ENCODE assay signal across 1 cellular context in the genomic region with DNA sequence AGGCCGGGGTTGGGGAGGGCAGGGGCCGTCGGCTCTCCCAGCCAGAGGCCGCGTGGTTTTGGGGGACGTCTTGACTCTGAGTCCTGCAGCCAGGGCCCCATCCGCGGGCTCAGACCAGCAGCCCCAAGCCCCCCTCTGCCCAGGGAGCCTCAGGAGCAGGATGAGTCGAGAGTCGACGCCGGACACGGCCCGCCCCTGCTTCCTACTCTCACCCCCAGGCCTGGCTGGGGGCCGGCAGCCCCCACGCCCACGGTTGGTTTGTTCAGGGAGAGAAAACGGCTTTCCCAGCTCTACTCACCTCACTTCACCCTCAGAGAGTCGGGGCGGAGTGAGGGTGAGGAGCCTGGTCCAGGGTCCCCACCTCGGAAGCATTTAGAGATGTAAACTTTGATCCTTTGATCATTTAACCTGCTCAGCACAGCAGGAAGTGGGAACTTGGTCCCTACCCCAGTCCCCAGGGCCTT.
TF ChIP-seq lines count a peak whose summit lies in the region.

No MANE protein-coding gene starts in this region.

TF ChIP-seq in HepG2, 621 proteins besides CTCF, POLR2A, EP300 and RAD21 (continued from another document and continues in another):
- TF ChIP-seq, protein P1, sequence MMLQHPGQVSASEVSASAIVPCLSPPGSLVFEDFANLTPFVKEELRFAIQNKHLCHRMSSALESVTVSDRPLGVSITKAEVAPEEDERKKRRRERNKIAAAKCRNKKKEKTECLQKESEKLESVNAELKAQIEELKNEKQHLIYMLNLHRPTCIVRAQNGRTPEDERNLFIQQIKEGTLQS (CRISPR knock-in tag; IDR thresholded peaks at IDR 0.05): no peak
- no peak for TF ChIP-seq REL (CRISPR knock-in tag; conservative IDR thresholded peaks at IDR 0.05)
- TF ChIP-seq, protein P2, sequence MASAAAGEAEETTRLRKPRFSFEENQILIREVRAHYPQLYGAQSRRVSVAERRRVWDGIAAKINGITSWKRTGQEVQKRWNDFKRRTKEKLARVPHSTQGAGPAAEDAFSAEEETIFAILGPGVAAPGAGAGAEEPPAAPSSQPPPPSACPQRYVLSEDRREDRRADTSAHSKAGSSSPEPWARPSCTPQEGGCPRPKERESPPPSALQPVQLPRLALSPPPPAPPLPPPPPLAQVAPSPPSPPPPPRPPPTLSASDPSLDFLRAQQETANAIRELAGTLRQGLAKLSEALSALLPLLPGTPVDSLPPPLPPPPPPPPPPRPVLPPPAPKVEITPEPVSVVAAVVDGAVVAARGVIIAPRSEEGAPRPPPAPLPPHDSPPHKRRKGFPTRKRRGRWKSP (CRISPR knock-in tag; IDR thresholded peaks at IDR 0.05): no peak
- TF ChIP-seq, protein P3, sequence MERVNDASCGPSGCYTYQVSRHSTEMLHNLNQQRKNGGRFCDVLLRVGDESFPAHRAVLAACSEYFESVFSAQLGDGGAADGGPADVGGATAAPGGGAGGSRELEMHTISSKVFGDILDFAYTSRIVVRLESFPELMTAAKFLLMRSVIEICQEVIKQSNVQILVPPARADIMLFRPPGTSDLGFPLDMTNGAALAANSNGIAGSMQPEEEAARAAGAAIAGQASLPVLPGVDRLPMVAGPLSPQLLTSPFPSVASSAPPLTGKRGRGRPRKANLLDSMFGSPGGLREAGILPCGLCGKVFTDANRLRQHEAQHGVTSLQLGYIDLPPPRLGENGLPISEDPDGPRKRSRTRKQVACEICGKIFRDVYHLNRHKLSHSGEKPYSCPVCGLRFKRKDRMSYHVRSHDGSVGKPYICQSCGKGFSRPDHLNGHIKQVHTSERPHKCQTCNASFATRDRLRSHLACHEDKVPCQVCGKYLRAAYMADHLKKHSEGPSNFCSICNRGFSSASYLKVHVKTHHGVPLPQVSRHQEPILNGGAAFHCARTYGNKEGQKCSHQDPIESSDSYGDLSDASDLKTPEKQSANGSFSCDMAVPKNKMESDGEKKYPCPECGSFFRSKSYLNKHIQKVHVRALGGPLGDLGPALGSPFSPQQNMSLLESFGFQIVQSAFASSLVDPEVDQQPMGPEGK (CRISPR knock-in tag; IDR thresholded peaks at IDR 0.05): peak; percentile 92
- no peak for TF ChIP-seq SMARCE1 (IDR thresholded peaks at IDR 0.05; ENCODE audit: borderline replicate concordance)
- no peak for TF ChIP-seq ZC3H13 (CRISPR knock-in tag; IDR thresholded peaks at IDR 0.05)
- TF ChIP-seq ZNF343 (CRISPR knock-in tag; IDR thresholded peaks at IDR 0.05): no peak
- TF ChIP-seq TGIF2 (CRISPR knock-in tag; IDR thresholded peaks at IDR 0.05): no peak
- no peak for TF ChIP-seq ZNF446 (CRISPR knock-in tag; IDR thresholded peaks at IDR 0.05)
- TF ChIP-seq MED13 (CRISPR knock-in tag; IDR thresholded peaks at IDR 0.05): no peak
- no peak for TF ChIP-seq BRD4 (CRISPR knock-in tag; IDR thresholded peaks at IDR 0.05)
- TF ChIP-seq, protein P4, sequence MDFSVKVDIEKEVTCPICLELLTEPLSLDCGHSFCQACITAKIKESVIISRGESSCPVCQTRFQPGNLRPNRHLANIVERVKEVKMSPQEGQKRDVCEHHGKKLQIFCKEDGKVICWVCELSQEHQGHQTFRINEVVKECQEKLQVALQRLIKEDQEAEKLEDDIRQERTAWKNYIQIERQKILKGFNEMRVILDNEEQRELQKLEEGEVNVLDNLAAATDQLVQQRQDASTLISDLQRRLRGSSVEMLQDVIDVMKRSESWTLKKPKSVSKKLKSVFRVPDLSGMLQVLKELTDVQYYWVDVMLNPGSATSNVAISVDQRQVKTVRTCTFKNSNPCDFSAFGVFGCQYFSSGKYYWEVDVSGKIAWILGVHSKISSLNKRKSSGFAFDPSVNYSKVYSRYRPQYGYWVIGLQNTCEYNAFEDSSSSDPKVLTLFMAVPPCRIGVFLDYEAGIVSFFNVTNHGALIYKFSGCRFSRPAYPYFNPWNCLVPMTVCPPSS (IDR thresholded peaks at IDR 0.05): no peak
- TF ChIP-seq, protein P5, sequence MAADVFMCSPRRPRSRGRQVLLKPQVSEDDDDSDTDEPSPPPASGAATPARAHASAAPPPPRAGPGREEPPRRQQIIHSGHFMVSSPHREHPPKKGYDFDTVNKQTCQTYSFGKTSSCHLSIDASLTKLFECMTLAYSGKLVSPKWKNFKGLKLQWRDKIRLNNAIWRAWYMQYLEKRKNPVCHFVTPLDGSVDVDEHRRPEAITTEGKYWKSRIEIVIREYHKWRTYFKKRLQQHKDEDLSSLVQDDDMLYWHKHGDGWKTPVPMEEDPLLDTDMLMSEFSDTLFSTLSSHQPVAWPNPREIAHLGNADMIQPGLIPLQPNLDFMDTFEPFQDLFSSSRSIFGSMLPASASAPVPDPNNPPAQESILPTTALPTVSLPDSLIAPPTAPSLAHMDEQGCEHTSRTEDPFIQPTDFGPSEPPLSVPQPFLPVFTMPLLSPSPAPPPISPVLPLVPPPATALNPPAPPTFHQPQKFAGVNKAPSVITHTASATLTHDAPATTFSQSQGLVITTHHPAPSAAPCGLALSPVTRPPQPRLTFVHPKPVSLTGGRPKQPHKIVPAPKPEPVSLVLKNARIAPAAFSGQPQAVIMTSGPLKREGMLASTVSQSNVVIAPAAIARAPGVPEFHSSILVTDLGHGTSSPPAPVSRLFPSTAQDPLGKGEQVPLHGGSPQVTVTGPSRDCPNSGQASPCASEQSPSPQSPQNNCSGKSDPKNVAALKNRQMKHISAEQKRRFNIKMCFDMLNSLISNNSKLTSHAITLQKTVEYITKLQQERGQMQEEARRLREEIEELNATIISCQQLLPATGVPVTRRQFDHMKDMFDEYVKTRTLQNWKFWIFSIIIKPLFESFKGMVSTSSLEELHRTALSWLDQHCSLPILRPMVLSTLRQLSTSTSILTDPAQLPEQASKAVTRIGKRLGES (CRISPR knock-in tag; IDR thresholded peaks at IDR 0.05; ENCODE audit: borderline replicate concordance): no peak
- no peak for TF ChIP-seq ZNF747 (CRISPR knock-in tag; IDR thresholded peaks at IDR 0.05; ENCODE audit: borderline replicate concordance)
- no peak; the same call in 1 of the 2 replicates for TF ChIP-seq ZNF563 (CRISPR knock-in tag; IDR thresholded peaks at IDR 0.05)
- TF ChIP-seq, protein P6, sequence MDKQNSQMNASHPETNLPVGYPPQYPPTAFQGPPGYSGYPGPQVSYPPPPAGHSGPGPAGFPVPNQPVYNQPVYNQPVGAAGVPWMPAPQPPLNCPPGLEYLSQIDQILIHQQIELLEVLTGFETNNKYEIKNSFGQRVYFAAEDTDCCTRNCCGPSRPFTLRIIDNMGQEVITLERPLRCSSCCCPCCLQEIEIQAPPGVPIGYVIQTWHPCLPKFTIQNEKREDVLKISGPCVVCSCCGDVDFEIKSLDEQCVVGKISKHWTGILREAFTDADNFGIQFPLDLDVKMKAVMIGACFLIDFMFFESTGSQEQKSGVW (CRISPR knock-in tag; IDR thresholded peaks at IDR 0.05; ENCODE audit: borderline replicate concordance): no peak
- TF ChIP-seq TCF7L2 (IDR thresholded peaks at IDR 0.05; ENCODE audit: low read depth, low read length): no peak
- TF ChIP-seq, protein P7, sequence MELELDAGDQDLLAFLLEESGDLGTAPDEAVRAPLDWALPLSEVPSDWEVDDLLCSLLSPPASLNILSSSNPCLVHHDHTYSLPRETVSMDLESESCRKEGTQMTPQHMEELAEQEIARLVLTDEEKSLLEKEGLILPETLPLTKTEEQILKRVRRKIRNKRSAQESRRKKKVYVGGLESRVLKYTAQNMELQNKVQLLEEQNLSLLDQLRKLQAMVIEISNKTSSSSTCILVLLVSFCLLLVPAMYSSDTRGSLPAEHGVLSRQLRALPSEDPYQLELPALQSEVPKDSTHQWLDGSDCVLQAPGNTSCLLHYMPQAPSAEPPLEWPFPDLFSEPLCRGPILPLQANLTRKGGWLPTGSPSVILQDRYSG (CRISPR knock-in tag; IDR thresholded peaks at IDR 0.05): no peak
- TF ChIP-seq, protein P8, sequence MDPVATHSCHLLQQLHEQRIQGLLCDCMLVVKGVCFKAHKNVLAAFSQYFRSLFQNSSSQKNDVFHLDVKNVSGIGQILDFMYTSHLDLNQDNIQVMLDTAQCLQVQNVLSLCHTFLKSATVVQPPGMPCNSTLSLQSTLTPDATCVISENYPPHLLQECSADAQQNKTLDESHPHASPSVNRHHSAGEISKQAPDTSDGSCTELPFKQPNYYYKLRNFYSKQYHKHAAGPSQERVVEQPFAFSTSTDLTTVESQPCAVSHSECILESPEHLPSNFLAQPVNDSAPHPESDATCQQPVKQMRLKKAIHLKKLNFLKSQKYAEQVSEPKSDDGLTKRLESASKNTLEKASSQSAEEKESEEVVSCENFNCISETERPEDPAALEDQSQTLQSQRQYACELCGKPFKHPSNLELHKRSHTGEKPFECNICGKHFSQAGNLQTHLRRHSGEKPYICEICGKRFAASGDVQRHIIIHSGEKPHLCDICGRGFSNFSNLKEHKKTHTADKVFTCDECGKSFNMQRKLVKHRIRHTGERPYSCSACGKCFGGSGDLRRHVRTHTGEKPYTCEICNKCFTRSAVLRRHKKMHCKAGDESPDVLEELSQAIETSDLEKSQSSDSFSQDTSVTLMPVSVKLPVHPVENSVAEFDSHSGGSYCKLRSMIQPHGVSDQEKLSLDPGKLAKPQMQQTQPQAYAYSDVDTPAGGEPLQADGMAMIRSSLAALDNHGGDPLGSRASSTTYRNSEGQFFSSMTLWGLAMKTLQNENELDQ (CRISPR knock-in tag; IDR thresholded peaks at IDR 0.05; ENCODE audit: borderline replicate concordance): no peak
- TF ChIP-seq HOXA5 (CRISPR knock-in tag; IDR thresholded peaks at IDR 0.05): peak; percentile 27; the same call in 1 of the 2 replicates
- TF ChIP-seq ZNF441 (CRISPR knock-in tag; IDR thresholded peaks at IDR 0.05; ENCODE audit: borderline replicate concordance): peak; percentile 63; the same call in 1 of the 2 replicates
- no peak for TF ChIP-seq HDAC6 (IDR thresholded peaks at IDR 0.05; ENCODE audit: low read depth, low read length)
- TF ChIP-seq, protein P9, sequence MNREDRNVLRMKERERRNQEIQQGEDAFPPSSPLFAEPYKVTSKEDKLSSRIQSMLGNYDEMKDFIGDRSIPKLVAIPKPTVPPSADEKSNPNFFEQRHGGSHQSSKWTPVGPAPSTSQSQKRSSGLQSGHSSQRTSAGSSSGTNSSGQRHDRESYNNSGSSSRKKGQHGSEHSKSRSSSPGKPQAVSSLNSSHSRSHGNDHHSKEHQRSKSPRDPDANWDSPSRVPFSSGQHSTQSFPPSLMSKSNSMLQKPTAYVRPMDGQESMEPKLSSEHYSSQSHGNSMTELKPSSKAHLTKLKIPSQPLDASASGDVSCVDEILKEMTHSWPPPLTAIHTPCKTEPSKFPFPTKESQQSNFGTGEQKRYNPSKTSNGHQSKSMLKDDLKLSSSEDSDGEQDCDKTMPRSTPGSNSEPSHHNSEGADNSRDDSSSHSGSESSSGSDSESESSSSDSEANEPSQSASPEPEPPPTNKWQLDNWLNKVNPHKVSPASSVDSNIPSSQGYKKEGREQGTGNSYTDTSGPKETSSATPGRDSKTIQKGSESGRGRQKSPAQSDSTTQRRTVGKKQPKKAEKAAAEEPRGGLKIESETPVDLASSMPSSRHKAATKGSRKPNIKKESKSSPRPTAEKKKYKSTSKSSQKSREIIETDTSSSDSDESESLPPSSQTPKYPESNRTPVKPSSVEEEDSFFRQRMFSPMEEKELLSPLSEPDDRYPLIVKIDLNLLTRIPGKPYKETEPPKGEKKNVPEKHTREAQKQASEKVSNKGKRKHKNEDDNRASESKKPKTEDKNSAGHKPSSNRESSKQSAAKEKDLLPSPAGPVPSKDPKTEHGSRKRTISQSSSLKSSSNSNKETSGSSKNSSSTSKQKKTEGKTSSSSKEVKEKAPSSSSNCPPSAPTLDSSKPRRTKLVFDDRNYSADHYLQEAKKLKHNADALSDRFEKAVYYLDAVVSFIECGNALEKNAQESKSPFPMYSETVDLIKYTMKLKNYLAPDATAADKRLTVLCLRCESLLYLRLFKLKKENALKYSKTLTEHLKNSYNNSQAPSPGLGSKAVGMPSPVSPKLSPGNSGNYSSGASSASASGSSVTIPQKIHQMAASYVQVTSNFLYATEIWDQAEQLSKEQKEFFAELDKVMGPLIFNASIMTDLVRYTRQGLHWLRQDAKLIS (CRISPR knock-in tag; IDR thresholded peaks at IDR 0.05): no peak
- TF ChIP-seq ZBTB38 (CRISPR knock-in tag; IDR thresholded peaks at IDR 0.05): no peak
- TF ChIP-seq KDM1A (CRISPR knock-in tag; IDR thresholded peaks at IDR 0.05): no peak
- TF ChIP-seq GABPA (IDR thresholded peaks at IDR 0.05; ENCODE audit: low read depth, low read length): no peak
- TF ChIP-seq GABPA (CRISPR knock-in tag; IDR thresholded peaks at IDR 0.05; ENCODE audit: low read depth): peak; percentile 49; the same call in 1 of the 2 replicates
- TF ChIP-seq HCFC1 (IDR thresholded peaks at IDR 0.05; ENCODE audit: low read depth, low read length): no peak
- no peak for TF ChIP-seq NCOA5 (CRISPR knock-in tag; IDR thresholded peaks at IDR 0.05)
- TF ChIP-seq AHR (CRISPR knock-in tag; IDR thresholded peaks at IDR 0.05): no peak
- TF ChIP-seq, protein P10, sequence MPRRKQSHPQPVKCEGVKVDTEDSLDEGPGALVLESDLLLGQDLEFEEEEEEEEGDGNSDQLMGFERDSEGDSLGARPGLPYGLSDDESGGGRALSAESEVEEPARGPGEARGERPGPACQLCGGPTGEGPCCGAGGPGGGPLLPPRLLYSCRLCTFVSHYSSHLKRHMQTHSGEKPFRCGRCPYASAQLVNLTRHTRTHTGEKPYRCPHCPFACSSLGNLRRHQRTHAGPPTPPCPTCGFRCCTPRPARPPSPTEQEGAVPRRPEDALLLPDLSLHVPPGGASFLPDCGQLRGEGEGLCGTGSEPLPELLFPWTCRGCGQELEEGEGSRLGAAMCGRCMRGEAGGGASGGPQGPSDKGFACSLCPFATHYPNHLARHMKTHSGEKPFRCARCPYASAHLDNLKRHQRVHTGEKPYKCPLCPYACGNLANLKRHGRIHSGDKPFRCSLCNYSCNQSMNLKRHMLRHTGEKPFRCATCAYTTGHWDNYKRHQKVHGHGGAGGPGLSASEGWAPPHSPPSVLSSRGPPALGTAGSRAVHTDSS (CRISPR knock-in tag; conservative IDR thresholded peaks at IDR 0.05): no peak
- TF ChIP-seq FOXP1 (IDR thresholded peaks at IDR 0.05): no peak
- TF ChIP-seq FOXP1 (CRISPR knock-in tag; IDR thresholded peaks at IDR 0.05): no peak
- no peak; the same call in 1 of the 2 replicates for TF ChIP-seq ZSCAN21 (CRISPR knock-in tag; IDR thresholded peaks at IDR 0.05; ENCODE audit: borderline replicate concordance)
- no peak for TF ChIP-seq BHLHE40 (IDR thresholded peaks at IDR 0.05; ENCODE audit: low read length)
- no peak for TF ChIP-seq ATF7-NPFF (CRISPR knock-in tag; IDR thresholded peaks at IDR 0.05; ENCODE audit: low read depth)
- no peak for TF ChIP-seq SIX4 (CRISPR knock-in tag; IDR thresholded peaks at IDR 0.05)
- TF ChIP-seq, protein P11, sequence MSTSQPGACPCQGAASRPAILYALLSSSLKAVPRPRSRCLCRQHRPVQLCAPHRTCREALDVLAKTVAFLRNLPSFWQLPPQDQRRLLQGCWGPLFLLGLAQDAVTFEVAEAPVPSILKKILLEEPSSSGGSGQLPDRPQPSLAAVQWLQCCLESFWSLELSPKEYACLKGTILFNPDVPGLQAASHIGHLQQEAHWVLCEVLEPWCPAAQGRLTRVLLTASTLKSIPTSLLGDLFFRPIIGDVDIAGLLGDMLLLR (CRISPR knock-in tag; IDR thresholded peaks at IDR 0.05): no peak; the same call in 1 of the 2 replicates
- TF ChIP-seq, protein P12, sequence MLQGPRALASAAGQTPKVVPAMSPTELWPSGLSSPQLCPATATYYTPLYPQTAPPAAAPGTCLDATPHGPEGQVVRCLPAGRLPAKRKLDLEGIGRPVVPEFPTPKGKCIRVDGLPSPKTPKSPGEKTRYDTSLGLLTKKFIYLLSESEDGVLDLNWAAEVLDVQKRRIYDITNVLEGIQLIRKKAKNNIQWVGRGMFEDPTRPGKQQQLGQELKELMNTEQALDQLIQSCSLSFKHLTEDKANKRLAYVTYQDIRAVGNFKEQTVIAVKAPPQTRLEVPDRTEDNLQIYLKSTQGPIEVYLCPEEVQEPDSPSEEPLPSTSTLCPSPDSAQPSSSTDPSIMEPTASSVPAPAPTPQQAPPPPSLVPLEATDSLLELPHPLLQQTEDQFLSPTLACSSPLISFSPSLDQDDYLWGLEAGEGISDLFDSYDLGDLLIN (CRISPR knock-in tag; IDR thresholded peaks at IDR 0.05; ENCODE audit: borderline replicate concordance): 0 out of 2 replicates have a peak, but pooled peaks have one; percentile 50
- TF ChIP-seq ZNF567 (CRISPR knock-in tag; IDR thresholded peaks at IDR 0.05; ENCODE audit: borderline replicate concordance): no peak
- no peak for TF ChIP-seq ZNF775 (CRISPR knock-in tag; IDR thresholded peaks at IDR 0.05; ENCODE audit: borderline replicate concordance)
- TF ChIP-seq ARNT (IDR thresholded peaks at IDR 0.05): no peak
